Comparison of ENCODE assay signal across 21 cellular contexts in genomic region chr5:82074968-82075367, GRCh38.
DNase-seq lines count a peak whose midpoint lies in the region; ATAC-seq and TF ChIP-seq lines count a peak whose summit lies in the region.
"Had no signal": no experiment of that assay in that cellular context is flagged by ENCODE, and none has a peak within 500 bp of the region (broad histone marks: within the 10 kb centered on the region; RNA-seq: fewer than 3 reads in every experiment).

No MANE protein-coding gene starts in this region.

- H3K36me3 Mint-ChIP-seq in brain, result peaks cover 10% of the 10 kb centered on the region

- H3K9me3 Mint-ChIP-seq in brain, result peaks cover 3 to 17% (median 7%) of the 10 kb centered on the region in 5 experiments

- H3K4me1 Mint-ChIP-seq in brain, result peaks cover 31% of the 10 kb centered on the region
- H3K4me1 Mint-ChIP-seq: activated CD4-positive, alpha-beta T cell treated with anti-CD3 and anti-CD28 coated beads, Interleukin-2, amount 10 ng/mL, durations not matched to agents 7 days and 5 days; activated naive CD4-positive, alpha-beta T cell treated with anti-CD3 and anti-CD28 coated beads, Interleukin-2, amount 10 ng/mL, durations not matched to agents 7 days and 5 days; CD4-positive, alpha-beta memory T cell; nephron; stimulated activated naive CD8-positive, alpha-beta T cell treated with anti-CD3 and anti-CD28 coated beads, Interleukin-15, amount 100 ng/mL, for 72 hours had no signal

- TF ChIP-seq CTCF in brain (conservative IDR thresholded peaks at IDR 0.05) (no peak), GM13976 (IDR thresholded peaks at IDR 0.05; ENCODE audit: borderline replicate concordance, control extremely low read depth, extremely low read depth, insufficient read depth, missing control alignments) (no peak)

- H3K4me3 Mint-ChIP-seq in brain, result peak overlapping the region in 4 of 5 experiments; percentile 31 to 81 (median 66)
- H3K4me3 Mint-ChIP-seq: activated CD4-positive, alpha-beta T cell treated with anti-CD3 and anti-CD28 coated beads, Interleukin-2, amount 10 ng/mL, durations not matched to agents 7 days and 5 days; activated naive CD4-positive, alpha-beta T cell treated with anti-CD3 and anti-CD28 coated beads, Interleukin-2, amount 10 ng/mL, durations not matched to agents 7 days and 5 days; activated T-helper 1 cell treated with anti-CD3 and anti-CD28 coated beads, Interleukin-12 subunit alpha, Interleukin-12 subunit beta, Interleukin-2, Interleukin-4 antibody, amounts not matched to agents 30 ng/mL and 10 ng/mL and 1 ng/mL, durations not matched to agents 14 hours and 24 hours and 36 hours; CD4-positive, alpha-beta memory T cell; nephron; stimulated activated naive CD8-positive, alpha-beta T cell treated with anti-CD3 and anti-CD28 coated beads, Interleukin-15, amount 100 ng/mL, for 72 hours had no signal

- H3K27ac Mint-ChIP-seq in brain, result peak overlapping the region; percentile 64 to 98 (median 95)
- H3K27ac Mint-ChIP-seq: activated CD4-positive, alpha-beta T cell treated with anti-CD3 and anti-CD28 coated beads, Interleukin-2, amount 10 ng/mL, durations not matched to agents 7 days and 5 days; activated naive CD4-positive, alpha-beta T cell treated with anti-CD3 and anti-CD28 coated beads, Interleukin-2, amount 10 ng/mL, durations not matched to agents 7 days and 5 days; activated T-helper 1 cell treated with anti-CD3 and anti-CD28 coated beads, Interleukin-12 subunit alpha, Interleukin-12 subunit beta, Interleukin-2, Interleukin-4 antibody, amounts not matched to agents 30 ng/mL and 10 ng/mL and 1 ng/mL, durations not matched to agents 14 hours and 24 hours and 36 hours; CD4-positive, alpha-beta memory T cell; nephron; stimulated activated naive CD8-positive, alpha-beta T cell treated with anti-CD3 and anti-CD28 coated beads, Interleukin-15, amount 100 ng/mL, for 72 hours had no signal

- ATAC-seq in GM19452 (IDR thresholded peaks at IDR 0.05; ENCODE audit: unreplicated experiment) (no peak), GM18868 (IDR thresholded peaks at IDR 0.05; ENCODE audit: unreplicated experiment) (no peak), GM18861 (IDR thresholded peaks at IDR 0.05; ENCODE audit: unreplicated experiment) (no peak)
- ATAC-seq: mucosa of descending colon; psoas muscle; stimulated activated naive CD8-positive, alpha-beta T cell treated with anti-CD3 and anti-CD28 coated beads, Interleukin-15, amount 100 ng/mL, for 72 hours had no signal

- in situ Hi-C loops in GM13976 (cut with MboI; ENCODE audit: low sequenced_read_pairs, unreplicated experiment), result no loop called here

- H3K27me3 Mint-ChIP-seq in brain, result no peaks in the 10 kb centered on the region
- H3K27me3 Mint-ChIP-seq: activated CD4-positive, alpha-beta T cell treated with anti-CD3 and anti-CD28 coated beads, Interleukin-2, amount 10 ng/mL, durations not matched to agents 7 days and 5 days; activated naive CD4-positive, alpha-beta T cell treated with anti-CD3 and anti-CD28 coated beads, Interleukin-2, amount 10 ng/mL, durations not matched to agents 7 days and 5 days; CD4-positive, alpha-beta memory T cell; stimulated activated naive CD8-positive, alpha-beta T cell treated with anti-CD3 and anti-CD28 coated beads, Interleukin-15, amount 100 ng/mL, for 72 hours had no signal

- DNase-seq in NCI-H748 (lab: John Stamatoyannopoulos, UW; ENCODE audit: unreplicated experiment) (peak; percentile 20), NCI-H748 treated with DMSO at 0.1 percent for 48 hours (lab: John Stamatoyannopoulos, UW) (no peak), inferior parietal cortex (ENCODE audit: extremely low spot score) (peak; percentile 43), GM13976 (ENCODE audit: low spot score) (no peak)
- DNase-seq: activated CD4-positive, alpha-beta T cell treated with anti-CD3 and anti-CD28 coated beads, Interleukin-2, amount 10 ng/mL, durations not matched to agents 7 days and 5 days; activated naive CD4-positive, alpha-beta T cell treated with anti-CD3 and anti-CD28 coated beads, Interleukin-2, amount 10 ng/mL, durations not matched to agents 7 days and 5 days; CD4-positive, alpha-beta memory T cell; erythroblast; GOT3; mucosa of descending colon; NCI-H526; psoas muscle; stimulated activated naive CD8-positive, alpha-beta T cell treated with anti-CD3 and anti-CD28 coated beads, Interleukin-15, amount 100 ng/mL, for 72 hours; T-helper 9 cell; tibial artery had no signal

Comparison
In these comparisons a context has a peak if more than half of its experiments do, and no peak if none do; other contexts are left out.
1. DNase-seq: peak in NCI-H748 (single experiment) and inferior parietal cortex (single experiment); none in NCI-H748 treated with DMSO at 0.1 percent for 48 hours (single experiment) and GM13976 (single experiment).